1 cellular context compared by ENCODE assay signal in genomic region chr10:101014966-101015581, GRCh38.
TF ChIP-seq lines count a peak whose summit lies in the region.

No MANE protein-coding gene starts in this region.

TF ChIP-seq in H1, 55 proteins besides CTCF, POLR2A, EP300 and RAD21:
- TF ChIP-seq SP1 (IDR thresholded peaks at IDR 0.05; ENCODE audit: low read depth, low read length), result no peak
- no peak for TF ChIP-seq CTBP2 (IDR thresholded peaks at IDR 0.05; ENCODE audit: borderline replicate concordance, insufficient read depth, insufficient read length, low read length)
- no peak for TF ChIP-seq BCL11A (IDR thresholded peaks at IDR 0.05; ENCODE audit: low read depth in 2 of 2, low read length in 2 of 2)
TF ChIP-seq in H1: peak in this region for 0.
